ENCODE assay signal across 16 cellular contexts in the genomic region with DNA sequence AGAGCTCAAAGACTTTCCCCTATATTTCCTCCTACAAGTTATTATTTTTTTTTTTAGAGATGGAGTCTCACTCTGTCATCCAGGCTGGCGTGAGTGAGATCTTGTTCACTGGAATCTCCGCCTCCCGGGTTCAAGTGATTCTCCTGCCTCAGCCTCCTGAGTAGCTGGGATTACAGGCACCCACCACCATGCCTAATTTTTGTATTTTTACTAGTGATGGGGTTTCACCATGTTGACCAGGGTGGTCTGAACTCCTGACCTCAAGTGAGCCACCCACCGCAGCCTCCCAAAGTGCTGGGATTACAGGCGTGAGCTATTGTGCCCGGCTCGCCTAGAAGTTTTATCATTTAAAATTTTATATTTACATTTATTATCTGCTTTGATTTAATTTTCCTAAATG. TPM values are rescaled to one million over a fixed set of nuclear protein-coding genes. Genes with fewer than 3 reads are reported as not detected.
A peak's percentile ranks its signal among the peaks of the same experiment; 100 is the strongest.
DNase-seq lines count a peak whose midpoint lies in the region; TF ChIP-seq lines count a peak whose summit lies in the region.
"Had no signal": no experiment of that assay in that cellular context is flagged by ENCODE, and none has a peak within 500 bp of the region (broad histone marks: within the 10 kb centered on the region; RNA-seq: fewer than 3 reads in every experiment).

No MANE protein-coding gene starts in this region.

- H3K4me3 ChIP-seq in DOHH2 (ENCODE audit: low read length), result no peak overlapping the region
- H3K4me3 ChIP-seq in Karpas-422 (ENCODE audit: low read length), result no peak overlapping the region
- no peak overlapping the region for H3K4me3 ChIP-seq in SU-DHL-6 (ENCODE audit: insufficient read depth, low read length, poor library complexity, severe bottlenecking)
- H3K4me3 ChIP-seq in trophoblast cell (ENCODE audit: low read depth, low read length), result no peak overlapping the region
- H3K4me3 ChIP-seq: HAP-1 had no signal

- no peak overlapping the region for H2BK12ac ChIP-seq in trophoblast cell (ENCODE audit: low read length)

- H3K36me3 ChIP-seq in DOHH2 (ENCODE audit: control insufficient read depth, low read length) (peaks cover 52% of the 10 kb centered on the region), Karpas-422 (ENCODE audit: insufficient read depth, low read length) (peaks cover 12% of the 10 kb centered on the region; the same call in 1 of the 2 replicates), SU-DHL-6 (ENCODE audit: low read length) (no peaks in the 10 kb centered on the region), trophoblast cell (ENCODE audit: control insufficient read depth in 1 of 2, insufficient read depth in 2 of 2, low read length in 2 of 2) (peaks cover 0 to 6% of the 10 kb centered on the region in 2 experiments)
- H3K36me3 ChIP-seq: HAP-1 had no signal

- H3K23ac ChIP-seq in trophoblast cell (ENCODE audit: low read length), result no peak overlapping the region

- H2BK120ac ChIP-seq in trophoblast cell (ENCODE audit: insufficient read depth, low read length, poor library complexity), result no peak overlapping the region

- H3K79me1 ChIP-seq in trophoblast cell (ENCODE audit: low read length), result peaks cover under 1% of the 10 kb centered on the region

- H3K4ac ChIP-seq in trophoblast cell (ENCODE audit: low read depth, low read length), result peak overlapping the region; percentile 90

- H2AK5ac ChIP-seq in trophoblast cell (ENCODE audit: low read length), result no peak overlapping the region

- H4K20me1 ChIP-seq in DOHH2 (ENCODE audit: control insufficient read depth, insufficient read depth, low read depth, low read length), result peaks cover 31% of the 10 kb centered on the region
- H4K20me1 ChIP-seq in Karpas-422 (ENCODE audit: insufficient read depth, low read depth, low read length), result peaks cover 70% of the 10 kb centered on the region
- peaks cover 5% of the 10 kb centered on the region; the same call in 1 of the 2 replicates for H4K20me1 ChIP-seq in SU-DHL-6 (ENCODE audit: low read depth, low read length)

- H3F3A ChIP-seq in DOHH2 (ENCODE audit: control insufficient read depth, insufficient read depth), result peaks cover 26% of the 10 kb centered on the region
- H3F3A ChIP-seq in SU-DHL-6 (ENCODE audit: insufficient read depth), result peaks cover 68% of the 10 kb centered on the region

- H2BK5ac ChIP-seq in trophoblast cell (ENCODE audit: low read depth, low read length, poor library complexity), result no peak overlapping the region

- H3K9me2 ChIP-seq in DOHH2 (replicated peaks; ENCODE audit: control insufficient read depth, low read length) (no peaks in the 10 kb centered on the region), Karpas-422 (replicated peaks; ENCODE audit: insufficient read depth, low read length) (no peaks in the 10 kb centered on the region), SU-DHL-6 (replicated peaks; ENCODE audit: insufficient read depth, low read length) (no peaks in the 10 kb centered on the region)

- H3K27me3 ChIP-seq in DOHH2 (ENCODE audit: control insufficient read depth, low read length), result no peaks in the 10 kb centered on the region
- H3K27me3 ChIP-seq in Karpas-422 (ENCODE audit: low read length), result no peaks in the 10 kb centered on the region
- H3K27me3 ChIP-seq in SU-DHL-6 (ENCODE audit: low read length), result no peaks in the 10 kb centered on the region
- no peaks in the 10 kb centered on the region for H3K27me3 ChIP-seq in trophoblast cell (ENCODE audit: insufficient read depth, low read length)

- no peak overlapping the region for H4K8ac ChIP-seq in trophoblast cell (ENCODE audit: low read depth, low read length)

- WGBS in trophoblast cell (ENCODE audit: extremely low coverage, insufficient coverage, insufficient read length), result no CpG with 5 or more reads among the region's 7 CpGs

- no peak overlapping the region for H3K9ac ChIP-seq in Karpas-422 (ENCODE audit: low read length)
- H3K9ac ChIP-seq in SU-DHL-6 (ENCODE audit: low read length), result no peak overlapping the region
- no peak overlapping the region for H3K9ac ChIP-seq in trophoblast cell (ENCODE audit: low read length)

- no peak overlapping the region for H3K14ac ChIP-seq in trophoblast cell (ENCODE audit: low read length)

- H3K79me2 ChIP-seq in DOHH2 (ENCODE audit: control insufficient read depth, low read length) (peaks cover 98% of the 10 kb centered on the region), Karpas-422 (ENCODE audit: low read length) (peaks cover 94% of the 10 kb centered on the region), SU-DHL-6 (ENCODE audit: insufficient read depth, low read length) (peaks cover 98% of the 10 kb centered on the region), trophoblast cell (ENCODE audit: control insufficient read depth, insufficient read depth, low read length, poor library complexity) (peaks cover 11% of the 10 kb centered on the region)

- no peak for TF ChIP-seq CTCF in DOHH2 (IDR thresholded peaks at IDR 0.05; ENCODE audit: low read depth, low read length, poor library complexity, severe bottlenecking)
- no peak for TF ChIP-seq CTCF in SU-DHL-6 (IDR thresholded peaks at IDR 0.05; ENCODE audit: insufficient read depth, low read length, poor library complexity, severe bottlenecking)

- H2AFZ ChIP-seq in Karpas-422 (ENCODE audit: low read length) (no peak overlapping the region), SU-DHL-6 (ENCODE audit: low read depth, low read length, severe bottlenecking) (no peak overlapping the region), trophoblast cell (ENCODE audit: insufficient read depth, low read length, poor library complexity) (no peak overlapping the region)

- H3K18ac ChIP-seq in trophoblast cell (ENCODE audit: low read length), result no peak overlapping the region

- H3K27ac ChIP-seq in DOHH2 (ENCODE audit: low read depth, low read length) (peak overlapping the region; percentile 80), Karpas-422 (ENCODE audit: low read length) (peak overlapping the region; percentile 89), SU-DHL-6 (ENCODE audit: low read depth, low read length) (peak overlapping the region; percentile 95), trophoblast cell (ENCODE audit: low read depth, low read length) (no peak overlapping the region)

- no peak overlapping the region for H3K4me2 ChIP-seq in DOHH2 (ENCODE audit: low read length)
- H3K4me2 ChIP-seq in Karpas-422 (ENCODE audit: low read depth, low read length, poor library complexity, severe bottlenecking), result no peak overlapping the region
- H3K4me2 ChIP-seq in SU-DHL-6 (ENCODE audit: low read depth, low read length, poor library complexity, severe bottlenecking), result peak overlapping the region; percentile 95
- H3K4me2 ChIP-seq in trophoblast cell (ENCODE audit: low read length), result no peak overlapping the region

- no peak overlapping the region for H4K12ac ChIP-seq in trophoblast cell (ENCODE audit: low read depth, low read length)

- DNase-seq in Karpas-422, result no peak
- no peak for DNase-seq in trophoblast cell
- DNase-seq in NCI-H1048 (lab: John Stamatoyannopoulos, UW), result no peak
- DNase-seq in SK-N-DZ (ENCODE audit: low spot score), result no peak
- no peak for DNase-seq in SW480 (ENCODE audit: low spot score)
- DNase-seq: C1 segment of cervical spinal cord; Calu3; CD4-positive, alpha-beta memory T cell; COR-L47; DMS53; DMS79 treated with DMSO at 0.1 percent for 48 hours; GOT3; HFFc6 had no signal

- H3K9me3 ChIP-seq in DOHH2 (ENCODE audit: control insufficient read depth, insufficient read depth, low read length) (no peaks in the 10 kb centered on the region), Karpas-422 (ENCODE audit: low read length) (no peaks in the 10 kb centered on the region), SU-DHL-6 (ENCODE audit: insufficient read depth, low read length) (no peaks in the 10 kb centered on the region), trophoblast cell (ENCODE audit: insufficient read depth, low read depth, low read length) (no peaks in the 10 kb centered on the region)
- H3K9me3 ChIP-seq: HAP-1 had no signal

- no peak overlapping the region for H4K91ac ChIP-seq in trophoblast cell (ENCODE audit: low read depth, low read length)

- H3K4me1 ChIP-seq in DOHH2 (ENCODE audit: control insufficient read depth, low read length), result peaks cover 90% of the 10 kb centered on the region
- H3K4me1 ChIP-seq in Karpas-422 (ENCODE audit: low read length), result peaks cover 84% of the 10 kb centered on the region
- H3K4me1 ChIP-seq in trophoblast cell (ENCODE audit: control insufficient read depth in 1 of 2, insufficient read depth in 2 of 2, low read length in 2 of 2), result peaks cover 0 to 5% of the 10 kb centered on the region in 2 experiments

RNA-seq across cellular contexts. Expression of a gene that starts 5.9 kb away (rescaled TPM):
- total RNA-seq in Karpas-422 (2014; rRNA removed; shearing (Covaris generic); ENCODE audit: low replicate concordance), result 156 and 166 TPM in 2 replicates
- 24.8 and 27.3 TPM in 2 replicates for polyA plus RNA-seq in trophoblast cell (2013)
- polyA plus RNA-seq in SK-N-DZ (2014; cell fraction: cytosol; rRNA removed), result 8.3 and 8.5 TPM in 2 replicates
- 8.4 and 11.5 TPM in 2 replicates for polyA plus RNA-seq in SK-N-DZ (2014; cell fraction: nucleus; rRNA removed)
